In the genomic region with DNA sequence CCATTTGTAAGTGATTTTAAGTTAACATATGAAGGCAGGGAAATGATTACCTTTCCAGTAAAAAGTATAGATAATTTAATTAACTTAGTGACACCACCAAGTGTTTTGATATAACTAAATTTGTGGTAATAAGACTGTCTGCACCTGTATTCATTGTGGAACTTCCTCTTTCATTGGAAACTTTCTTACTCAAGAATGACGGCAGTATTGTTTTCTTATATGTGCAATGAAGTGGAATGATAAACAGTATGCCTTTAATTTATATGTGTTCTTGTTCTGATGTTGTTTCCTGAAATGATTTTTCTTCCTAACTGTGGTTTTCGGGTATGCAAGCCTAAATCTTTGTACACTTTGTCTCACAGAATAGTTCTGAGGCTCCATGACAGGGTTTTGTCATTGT, we compare ENCODE assay signal across 15 cellular contexts. TPM values are rescaled to one million over a fixed set of nuclear protein-coding genes. Genes with fewer than 3 reads are reported as not detected.
DNase-seq lines count a peak whose midpoint lies in the region; ATAC-seq and TF ChIP-seq lines count a peak whose summit lies in the region.
"Had no signal": no experiment of that assay in that cellular context is flagged by ENCODE, and none has a peak within 500 bp of the region (broad histone marks: within the 10 kb centered on the region; RNA-seq: fewer than 3 reads in every experiment).

No MANE protein-coding gene starts in this region.

- H3K27me3 ChIP-seq in Caco-2 (replicated peaks; ENCODE audit: control insufficient read depth, insufficient read depth, low read length) = no peaks in the 10 kb centered on the region
- H3K27me3 ChIP-seq: vagina had no signal

- peaks cover 10% of the 10 kb centered on the region for H3K4me1 Mint-ChIP-seq in Caco-2 (ENCODE audit: low read depth, unreplicated experiment)
- H3K4me1 Mint-ChIP-seq in stimulated activated effector memory CD8-positive, alpha-beta T cell treated with anti-CD3 and anti-CD28 coated beads, Interleukin-12 subunit alpha, Interleukin-12 subunit beta, amount 100 ng/mL, for 72 hours = no peaks in the 10 kb centered on the region
- H3K4me1 Mint-ChIP-seq in activated CD4-positive, alpha-beta T cell treated with anti-CD3 and anti-CD28 coated beads for 36 hours = no peaks in the 10 kb centered on the region
- no peaks in the 10 kb centered on the region for H3K4me1 Mint-ChIP-seq in activated naive CD4-positive, alpha-beta T cell treated with anti-CD3 and anti-CD28 coated beads for 36 hours (ENCODE audit: low read depth)

- peaks cover 19% of the 10 kb centered on the region for H3K4me1 ChIP-seq in Caco-2
- H3K4me1 ChIP-seq: vagina had no signal

- POLR2A ChIA-PET in Caco-2 (lab: Charles Lee) = no interaction called here
- POLR2A ChIA-PET in activated CD4-positive, alpha-beta T cell treated with anti-CD3 and anti-CD28 coated beads for 36 hours (lab: Charles Lee) = no interaction called here

- CTCF ChIA-PET in Caco-2 (lab: Charles Lee) = no interaction called here
- CTCF ChIA-PET in activated CD4-positive, alpha-beta T cell treated with anti-CD3 and anti-CD28 coated beads for 36 hours (lab: Charles Lee) = interaction anchor here (1.0 to 1.2 kb wide), 2 partner anchors 9 to 21 kb away, joined by 3 to 4 read pairs; no protein-coding TSS in a partner anchor
- CTCF ChIA-PET in activated naive CD4-positive, alpha-beta T cell treated with anti-CD3 and anti-CD28 coated beads for 36 hours (lab: Charles Lee) = no interaction called here

- TF ChIP-seq CTCF in Caco-2 (IDR thresholded peaks at IDR 0.05; ENCODE audit: insufficient read depth in 1 of 2, low read depth in 1 of 2, low read length in 1 of 2, severe bottlenecking in 1 of 2, unreplicated experiment in 1 of 2) = no peak

- no peaks in the 10 kb centered on the region for H3K27me3 Mint-ChIP-seq in Caco-2 (ENCODE audit: insufficient read depth, unreplicated experiment)
- H3K27me3 Mint-ChIP-seq in activated CD4-positive, alpha-beta T cell treated with anti-CD3 and anti-CD28 coated beads for 36 hours = no peaks in the 10 kb centered on the region
- H3K27me3 Mint-ChIP-seq in activated naive CD4-positive, alpha-beta T cell treated with anti-CD3 and anti-CD28 coated beads for 36 hours (ENCODE audit: low read depth) = no peaks in the 10 kb centered on the region

- no peak for DNase-seq in Caco-2
- no peak for DNase-seq in stimulated activated effector memory CD8-positive, alpha-beta T cell treated with anti-CD3 and anti-CD28 coated beads, Interleukin-12 subunit alpha, Interleukin-12 subunit beta, amount 100 ng/mL, for 72 hours (ENCODE audit: low spot score in 2 of 2)
- no peak for DNase-seq in activated CD4-positive, alpha-beta T cell treated with anti-CD3 and anti-CD28 coated beads for 36 hours
- DNase-seq in activated naive CD4-positive, alpha-beta T cell treated with anti-CD3 and anti-CD28 coated beads for 36 hours = no peak
- DNase-seq: COR-L47, NCI-H1417 treated with DMSO at 0.1 percent for 48 hours, NCI-H69, Right ventricle myocardium superior had no signal

- H3K27ac Mint-ChIP-seq in Caco-2 (ENCODE audit: unreplicated experiment) = no peak overlapping the region
- no peak overlapping the region for H3K27ac Mint-ChIP-seq in stimulated activated effector memory CD8-positive, alpha-beta T cell treated with anti-CD3 and anti-CD28 coated beads, Interleukin-12 subunit alpha, Interleukin-12 subunit beta, amount 100 ng/mL, for 72 hours
- H3K27ac Mint-ChIP-seq in activated CD4-positive, alpha-beta T cell treated with anti-CD3 and anti-CD28 coated beads for 36 hours = no peak overlapping the region
- H3K27ac Mint-ChIP-seq in activated naive CD4-positive, alpha-beta T cell treated with anti-CD3 and anti-CD28 coated beads for 36 hours = no peak overlapping the region
- H3K27ac Mint-ChIP-seq: mesothelial cell of epicardium had no signal

- no peak overlapping the region for H3K4me3 ChIP-seq in Caco-2 (ENCODE audit: low read depth, low read length)
- H3K4me3 ChIP-seq: A549, vagina had no signal

- no peaks in the 10 kb centered on the region for H3K9me3 Mint-ChIP-seq in Caco-2 (ENCODE audit: unreplicated experiment)
- H3K9me3 Mint-ChIP-seq in stimulated activated effector memory CD8-positive, alpha-beta T cell treated with anti-CD3 and anti-CD28 coated beads, Interleukin-12 subunit alpha, Interleukin-12 subunit beta, amount 100 ng/mL, for 72 hours = no peaks in the 10 kb centered on the region
- H3K9me3 Mint-ChIP-seq in activated CD4-positive, alpha-beta T cell treated with anti-CD3 and anti-CD28 coated beads for 36 hours (ENCODE audit: low read depth) = no peaks in the 10 kb centered on the region
- H3K9me3 Mint-ChIP-seq in activated naive CD4-positive, alpha-beta T cell treated with anti-CD3 and anti-CD28 coated beads for 36 hours = no peaks in the 10 kb centered on the region
- H3K9me3 Mint-ChIP-seq: mesothelial cell of epicardium had no signal

- ATAC-seq in GM19328 (IDR thresholded peaks at IDR 0.05; ENCODE audit: unreplicated experiment) = peak; percentile 75
- ATAC-seq in HG02610 (IDR thresholded peaks at IDR 0.05; ENCODE audit: unreplicated experiment) = peak; percentile 57
- peak; percentile 79 for ATAC-seq in HG03442 (IDR thresholded peaks at IDR 0.05; ENCODE audit: unreplicated experiment)
- no peak for ATAC-seq in stimulated activated effector memory CD8-positive, alpha-beta T cell treated with anti-CD3 and anti-CD28 coated beads, Interleukin-12 subunit alpha, Interleukin-12 subunit beta, amount 100 ng/mL, for 72 hours
- no peak for ATAC-seq in GM18873 (IDR thresholded peaks at IDR 0.05; ENCODE audit: low FRiP score, unreplicated experiment)
- no peak for ATAC-seq in activated CD4-positive, alpha-beta T cell treated with anti-CD3 and anti-CD28 coated beads for 36 hours
- ATAC-seq: A549 had no signal

- TSS peak; percentile 19 for BruUV-seq in Caco-2 (replicated peaks; lab: Mats Ljungman, UMichigan)

- H3K9me3 ChIP-seq in Caco-2 = no peaks in the 10 kb centered on the region
- H3K9me3 ChIP-seq: A549, vagina had no signal

- no peaks in the 10 kb centered on the region for H3K36me3 Mint-ChIP-seq in Caco-2 (ENCODE audit: insufficient read depth, unreplicated experiment)
- H3K36me3 Mint-ChIP-seq in stimulated activated effector memory CD8-positive, alpha-beta T cell treated with anti-CD3 and anti-CD28 coated beads, Interleukin-12 subunit alpha, Interleukin-12 subunit beta, amount 100 ng/mL, for 72 hours = peaks cover 41% of the 10 kb centered on the region
- peaks cover 34% of the 10 kb centered on the region for H3K36me3 Mint-ChIP-seq in activated CD4-positive, alpha-beta T cell treated with anti-CD3 and anti-CD28 coated beads for 36 hours (ENCODE audit: low read depth)
- peaks cover 31% of the 10 kb centered on the region for H3K36me3 Mint-ChIP-seq in activated naive CD4-positive, alpha-beta T cell treated with anti-CD3 and anti-CD28 coated beads for 36 hours (ENCODE audit: low read depth)

- no peaks in the 10 kb centered on the region for H3K36me3 ChIP-seq in Caco-2 (ENCODE audit: control insufficient read depth, insufficient read depth, low read length)

- no peak overlapping the region for H3K4me3 Mint-ChIP-seq in Caco-2 (ENCODE audit: unreplicated experiment)
- no peak overlapping the region for H3K4me3 Mint-ChIP-seq in stimulated activated effector memory CD8-positive, alpha-beta T cell treated with anti-CD3 and anti-CD28 coated beads, Interleukin-12 subunit alpha, Interleukin-12 subunit beta, amount 100 ng/mL, for 72 hours
- H3K4me3 Mint-ChIP-seq in activated CD4-positive, alpha-beta T cell treated with anti-CD3 and anti-CD28 coated beads for 36 hours = no peak overlapping the region
- no peak overlapping the region for H3K4me3 Mint-ChIP-seq in activated naive CD4-positive, alpha-beta T cell treated with anti-CD3 and anti-CD28 coated beads for 36 hours
- H3K4me3 Mint-ChIP-seq: mesothelial cell of epicardium had no signal

- intact Hi-C loops in Caco-2 (cut with micrococcal nuclease; ENCODE audit: unreplicated experiment) = no loop called here
- intact Hi-C loops in activated CD4-positive, alpha-beta T cell treated with anti-CD3 and anti-CD28 coated beads for 36 hours (cut with DNase I, micrococcal nuclease) = loop anchor here in 1 of 2 experiments (5.0 kb wide), 1 partner anchor 1836 kb away; no protein-coding TSS in a partner anchor
- intact Hi-C loops in activated naive CD4-positive, alpha-beta T cell treated with anti-CD3 and anti-CD28 coated beads for 36 hours (cut with micrococcal nuclease) = no loop called here

RNA-seq across cellular contexts. Expression of gene CASD1, which starts 46.4 kb away (rescaled TPM):
- total RNA-seq in Caco-2 (2022) = 13.7 and 16.8 TPM in 2 replicates
- 10 to 100 TPM; 11.2 to 14.3 TPM for total RNA-seq in activated CD4-positive, alpha-beta T cell treated with anti-CD3 and anti-CD28 coated beads for 36 hours
- 10 to 100 TPM; 11.6 to 16.4 TPM for total RNA-seq in activated naive CD4-positive, alpha-beta T cell treated with anti-CD3 and anti-CD28 coated beads for 36 hours

Comparison
In these comparisons a context has a peak if more than half of its experiments do, and no peak if none do; other contexts are left out.
1. ATAC-seq: peak in GM19328 (single experiment), HG02610 (single experiment) and HG03442 (single experiment); none in stimulated activated effector memory CD8-positive, alpha-beta T cell treated with anti-CD3 and anti-CD28 coated beads, Interleukin-12 subunit alpha, Interleukin-12 subunit beta, amount 100 ng/mL, for 72 hours (single experiment), GM18873 (single experiment) and activated CD4-positive, alpha-beta T cell treated with anti-CD3 and anti-CD28 coated beads for 36 hours (single experiment).